ENCODE assay signal across 18 cellular contexts in genomic region chr10:13774303-13774893, GRCh38.
DNase-seq lines count a peak whose midpoint lies in the region; FAIRE-seq and TF ChIP-seq lines count a peak whose summit lies in the region.
"Had no signal": no experiment of that assay in that cellular context is flagged by ENCODE, and none has a peak within 500 bp of the region (broad histone marks: within the 10 kb centered on the region; RNA-seq: fewer than 3 reads in every experiment).

No MANE protein-coding gene starts in this region.

- H3K27ac Mint-ChIP-seq in endothelial cell (ENCODE audit: unreplicated experiment) = peak overlapping the region; percentile 95
- H3K27ac Mint-ChIP-seq: B cell; CD4-positive, alpha-beta T cell had no signal

- H2BK5ac ChIP-seq in mesenchymal stem cell (ENCODE audit: low read depth, low read length, poor library complexity, severe bottlenecking) = no peak overlapping the region

- H3K9me3 ChIP-seq in OCI-LY3 (ENCODE audit: insufficient read depth, low read length) = no peaks in the 10 kb centered on the region
- H3K9me3 ChIP-seq in mesenchymal stem cell (ENCODE audit: control insufficient read depth, low read length) = no peaks in the 10 kb centered on the region
- no peaks in the 10 kb centered on the region for H3K9me3 ChIP-seq in esophagus squamous epithelium
- H3K9me3 ChIP-seq in effector memory CD4-positive, alpha-beta T cell (ENCODE audit: control insufficient read depth, low read length) = no peaks in the 10 kb centered on the region
- H3K9me3 ChIP-seq: SJSA1 had no signal

- H3K4me3 ChIP-seq in OCI-LY3 (ENCODE audit: low read length) (peak overlapping the region; percentile 22; the same call in 1 of the 2 replicates), mesenchymal stem cell (ENCODE audit: insufficient read depth in 1 of 2, low read depth in 1 of 2, low read length in 2 of 2) (no peak overlapping the region), esophagus squamous epithelium (no peak overlapping the region)
- H3K4me3 ChIP-seq in effector memory CD4-positive, alpha-beta T cell (ENCODE audit: insufficient read depth, low read depth, low read length, poor library complexity, severe bottlenecking) = no peak overlapping the region
- H3K4me3 ChIP-seq: SJSA1 had no signal

- H3K27me3 ChIP-seq in OCI-LY3 (ENCODE audit: low read depth, low read length) (no peaks in the 10 kb centered on the region), mesenchymal stem cell (ENCODE audit: control insufficient read depth in 1 of 2, insufficient read depth in 1 of 2, low read length in 2 of 2) (no peaks in the 10 kb centered on the region), esophagus squamous epithelium (no peaks in the 10 kb centered on the region)
- no peaks in the 10 kb centered on the region for H3K27me3 ChIP-seq in effector memory CD4-positive, alpha-beta T cell (replicated peaks; ENCODE audit: control insufficient read depth, insufficient read depth, low read length, poor library complexity, severe bottlenecking)
- H3K27me3 ChIP-seq: SJSA1 had no signal

- no peaks in the 10 kb centered on the region for H3K36me3 ChIP-seq in OCI-LY3 (replicated peaks; ENCODE audit: low read depth, low read length)
- peaks cover 0 to 6% of the 10 kb centered on the region in 2 experiments for H3K36me3 ChIP-seq in mesenchymal stem cell (ENCODE audit: control insufficient read depth in 1 of 2, insufficient read depth in 2 of 2, low read depth in 1 of 2, low read length in 2 of 2)
- H3K36me3 ChIP-seq in esophagus squamous epithelium = no peaks in the 10 kb centered on the region
- H3K36me3 ChIP-seq in effector memory CD4-positive, alpha-beta T cell (ENCODE audit: control insufficient read depth, insufficient read depth, low read length) = no peaks in the 10 kb centered on the region
- H3K36me3 ChIP-seq: SJSA1 had no signal

- no peak overlapping the region for H3K14ac ChIP-seq in mesenchymal stem cell (ENCODE audit: low read length in 2 of 2)

- H3K4me2 ChIP-seq in OCI-LY3 (ENCODE audit: low read length) (peak overlapping the region; percentile 80), mesenchymal stem cell (ENCODE audit: low read length, poor library complexity, severe bottlenecking) (no peak overlapping the region)

- H3K79me2 ChIP-seq in OCI-LY3 (ENCODE audit: low read length) = no peaks in the 10 kb centered on the region

- no peak overlapping the region for H3K23ac ChIP-seq in mesenchymal stem cell (ENCODE audit: low read length in 2 of 2)

- peaks cover 16% of the 10 kb centered on the region for H3K79me1 ChIP-seq in mesenchymal stem cell (replicated peaks; ENCODE audit: low read length, poor library complexity, severe bottlenecking)

- H3K9ac ChIP-seq in OCI-LY3 (ENCODE audit: low read length) (no peak overlapping the region), mesenchymal stem cell (ENCODE audit: low read length) (no peak overlapping the region)

- no peaks in the 10 kb centered on the region for H4K20me1 ChIP-seq in OCI-LY3 (ENCODE audit: insufficient read depth, low read length)

- H2BK120ac ChIP-seq in mesenchymal stem cell (ENCODE audit: low read depth, low read length) = no peak overlapping the region

- peaks cover 5% of the 10 kb centered on the region for H3K27me3 Mint-ChIP-seq in endothelial cell (ENCODE audit: unreplicated experiment)

- peaks cover 29% of the 10 kb centered on the region for H3K4me1 Mint-ChIP-seq in endothelial cell (ENCODE audit: unreplicated experiment)

- H2BK12ac ChIP-seq in mesenchymal stem cell (ENCODE audit: low read length in 2 of 2) = no peak overlapping the region

- no peak for TF ChIP-seq POLR2A in esophagus squamous epithelium (IDR thresholded peaks at IDR 0.05)

- no peaks in the 10 kb centered on the region for H3K9me3 Mint-ChIP-seq in endothelial cell (ENCODE audit: unreplicated experiment)
- H3K9me3 Mint-ChIP-seq: CD4-positive, alpha-beta T cell had no signal

- no peak overlapping the region for H3K4me3 Mint-ChIP-seq in endothelial cell (ENCODE audit: unreplicated experiment)
- H3K4me3 Mint-ChIP-seq: B cell; CD4-positive, alpha-beta T cell had no signal

- H4K91ac ChIP-seq in mesenchymal stem cell (ENCODE audit: low read length) = peak overlapping the region; percentile 11

- H3K27ac ChIP-seq in OCI-LY3 (ENCODE audit: low read length) (no peak overlapping the region), mesenchymal stem cell (ENCODE audit: low read length, poor library complexity, severe bottlenecking) (no peak overlapping the region), esophagus squamous epithelium (no peak overlapping the region)
- no peak overlapping the region for H3K27ac ChIP-seq in effector memory CD4-positive, alpha-beta T cell (ENCODE audit: insufficient read depth, low read length, poor library complexity, severe bottlenecking)
- H3K27ac ChIP-seq: SJSA1 had no signal

- intact Hi-C loops in esophagus squamous epithelium (cut with DNase I) = no loop called here

- no peak overlapping the region for H3K18ac ChIP-seq in mesenchymal stem cell (ENCODE audit: low read depth in 1 of 2, low read length in 2 of 2)

- H2AK5ac ChIP-seq in mesenchymal stem cell (ENCODE audit: low read length, severe bottlenecking) = peak overlapping the region; percentile 94

- peak; percentile 24 for FAIRE-seq in GM18507 (lab: Jason Lieb, UNC)
- FAIRE-seq: G401.6, H54 had no signal

- DNase-seq in GM18507 (ENCODE audit: extremely low spot score, insufficient read length, low read depth) = no peak
- DNase-seq in endothelial cell (ENCODE audit: low spot score) = no peak
- DNase-seq in mesenchymal stem cell = no peak
- no peak for DNase-seq in esophagus squamous epithelium (lab: John Stamatoyannopoulos, UW)
- no peak for DNase-seq in GM19238 (ENCODE audit: insufficient read length, low spot score)
- DNase-seq in effector memory CD4-positive, alpha-beta T cell = no peak
- DNase-seq: Calu3; CD4-positive, alpha-beta T cell; DMS79; NCI-H1436; NCI-H2029 treated with DMSO at 0.1 percent for 48 hours; NCI-H524; RPMI8226 had no signal

- 0 out of 2 replicates have a peak overlapping the region, but pooled peaks have one; percentile 43 for H2AFZ ChIP-seq in OCI-LY3 (ENCODE audit: low read depth, low read length)
- H2AFZ ChIP-seq in mesenchymal stem cell (ENCODE audit: low read depth, low read length) = no peak overlapping the region

- H2BK15ac ChIP-seq in mesenchymal stem cell (ENCODE audit: low read depth, poor library complexity, severe bottlenecking) = no peak overlapping the region

- no peak for TF ChIP-seq CTCF in OCI-LY3 (IDR thresholded peaks at IDR 0.05; ENCODE audit: low read depth, low read length)
- no peak for TF ChIP-seq CTCF in endothelial cell (IDR thresholded peaks at IDR 0.05; ENCODE audit: unreplicated experiment)
- TF ChIP-seq CTCF in esophagus squamous epithelium (IDR thresholded peaks at IDR 0.05) = no peak

- H3K4ac ChIP-seq in mesenchymal stem cell (ENCODE audit: low read depth in 1 of 2, low read length in 2 of 2) = no peak overlapping the region

- WGBS in mesenchymal stem cell = 88% methylated on average over 8 of the region's 9 CpGs
- WGBS in esophagus squamous epithelium, 2 donors = 66 to 76% methylated on average over 9 of the region's 9 CpGs

- peak overlapping the region; percentile 29 for H4K8ac ChIP-seq in mesenchymal stem cell (ENCODE audit: low read length)

- peaks cover 23% of the 10 kb centered on the region for H3K36me3 Mint-ChIP-seq in endothelial cell (ENCODE audit: low read depth, unreplicated experiment)

- H3K4me1 ChIP-seq in OCI-LY3 (ENCODE audit: low read length) = peaks cover 69% of the 10 kb centered on the region
- peaks cover 14% of the 10 kb centered on the region for H3K4me1 ChIP-seq in mesenchymal stem cell (ENCODE audit: control insufficient read depth, insufficient read depth, low read depth, low read length)
- peaks cover 0 to 58% (median 3%) of the 10 kb centered on the region in 3 donors for H3K4me1 ChIP-seq in esophagus squamous epithelium
- H3K4me1 ChIP-seq in effector memory CD4-positive, alpha-beta T cell (ENCODE audit: control insufficient read depth, insufficient read depth, low read length, poor library complexity, severe bottlenecking) = no peaks in the 10 kb centered on the region
